8 cellular contexts compared by ENCODE assay signal in genomic region chr17:6444573-6445335, GRCh38. TPM values are rescaled to one million over a fixed set of nuclear protein-coding genes. Genes with fewer than 3 reads are reported as not detected.
A peak's percentile ranks its signal among the peaks of the same experiment; 100 is the strongest.
DNase-seq lines count a peak whose midpoint lies in the region; ATAC-seq, FAIRE-seq and TF ChIP-seq lines count a peak whose summit lies in the region.

No MANE protein-coding gene starts in this region.

- no peak for DNase-seq in heart left ventricle
- no peak for DNase-seq in left ventricle myocardium superior
- DNase-seq in bronchial epithelial cell (ENCODE audit: low read depth), result no peak
- no peak for DNase-seq in mesothelial cell of epicardium (ENCODE audit: low spot score in 2 of 2, unreplicated experiment in 2 of 2)
- DNase-seq in uterus, result no peak
- DNase-seq in T-helper 9 cell, result no peak
- no peak for DNase-seq in stimulated activated CD4-positive, alpha-beta T cell treated with anti-CD3 and anti-CD28 coated beads, Interleukin-4, amount 100 ng/mL, for 1 hour

- H3K27me3 ChIP-seq in heart left ventricle, result peaks cover 0 to 11% (median 3%) of the 10 kb centered on the region in 9 donors
- H3K27me3 ChIP-seq in bronchial epithelial cell (ENCODE audit: control insufficient read depth, insufficient read depth, low read length), result no peaks in the 10 kb centered on the region
- H3K27me3 ChIP-seq in uterus, result no peaks in the 10 kb centered on the region

- TF ChIP-seq CTCF in heart left ventricle (IDR thresholded peaks at IDR 0.05), result no peak
- no peak for TF ChIP-seq CTCF in bronchial epithelial cell (IDR thresholded peaks at IDR 0.05; ENCODE audit: insufficient read depth, low read length, severe bottlenecking)
- TF ChIP-seq CTCF in mesothelial cell of epicardium (IDR thresholded peaks at IDR 0.05; ENCODE audit: unreplicated experiment), result no peak
- no peak for TF ChIP-seq CTCF in uterus (IDR thresholded peaks at IDR 0.05)

- TF ChIP-seq POLR2A in heart left ventricle (IDR thresholded peaks at IDR 0.05) (no peak), uterus (IDR thresholded peaks at IDR 0.05) (no peak)

- H3K4me1 Mint-ChIP-seq in mesothelial cell of epicardium, result peaks cover 9% of the 10 kb centered on the region

- H3K9me3 ChIP-seq in heart left ventricle (peaks cover 0 to 5% (median 0%) of the 10 kb centered on the region in 12 donors), uterus (no peaks in the 10 kb centered on the region)

- FAIRE-seq in bronchial epithelial cell (lab: Jason Lieb, UNC), result no peak

- no peaks in the 10 kb centered on the region for H3K27me3 Mint-ChIP-seq in mesothelial cell of epicardium (ENCODE audit: low read depth)

- H3K36me3 ChIP-seq in heart left ventricle (no peaks in the 10 kb centered on the region), bronchial epithelial cell (ENCODE audit: control insufficient read depth, insufficient read depth, low read length) (peaks cover 2% of the 10 kb centered on the region), uterus (no peaks in the 10 kb centered on the region)

- H3K9me3 Mint-ChIP-seq in mesothelial cell of epicardium, result no peaks in the 10 kb centered on the region

- H3K4me1 ChIP-seq in heart left ventricle (peaks cover 0 to 17% (median 6%) of the 10 kb centered on the region in 12 donors), uterus (no peaks in the 10 kb centered on the region)

- H3K27ac Mint-ChIP-seq in mesothelial cell of epicardium, result peak overlapping the region; percentile 76

- H3K27ac ChIP-seq in heart left ventricle (no peak overlapping the region), uterus (no peak overlapping the region)

- H3K4me3 ChIP-seq in heart left ventricle (peak overlapping the region; percentile 24 to 72 (median 55)), bronchial epithelial cell (ENCODE audit: low read depth, low read length) (peak overlapping the region; percentile 50), uterus (peak overlapping the region; percentile 43)

- ATAC-seq in heart left ventricle (peak in 1 of 4 donors; percentile 3), left ventricle myocardium superior (no peak), GM18502 (IDR thresholded peaks at IDR 0.05; ENCODE audit: poor library complexity, unreplicated experiment) (no peak)

- H3K4me3 Mint-ChIP-seq in mesothelial cell of epicardium, result peak overlapping the region; percentile 90

- peaks cover 9% of the 10 kb centered on the region for H3K36me3 Mint-ChIP-seq in mesothelial cell of epicardium

- intact Hi-C loops in heart left ventricle (cut with DNase I) (no loop called here), left ventricle myocardium superior (cut with micrococcal nuclease) (no loop called here), uterus (cut with DNase I; ENCODE audit: low total_unique reads) (no loop called here)

- WGBS in heart left ventricle, 4 donors, result 27 to 31% (median 29%) methylated on average over 30 to 36 of the region's 36 CpGs

RNA-seq across cellular contexts. Expression of gene PIMREG, which starts 0.5 kb away (rescaled TPM):
- total RNA-seq in heart left ventricle, result 1 to 10 TPM in 2 of 9 donors, under 1 TPM in 3, not detected in 4; 0.35 to 4.6 (median 0.75) TPM
- polyA plus RNA-seq in heart left ventricle, result under 1 TPM in 1 of 2 donors, not detected in 1; 0.21 TPM
- not detected for total RNA-seq in left ventricle myocardium superior
- total RNA-seq in bronchial epithelial cell, result 0.13 and 0.26 TPM in 2 replicates
- total RNA-seq in mesothelial cell of epicardium, result 12.1 to 13.9 TPM (median 12.2 TPM) in 3 replicates
- 10 to 100 TPM in 1 of 4 donors, not detected in 3; 16.0 TPM for total RNA-seq in uterus

RNA-seq across cellular contexts. Expression of gene AIPL1, which starts 9.8 kb away (rescaled TPM):
- total RNA-seq in heart left ventricle (not detected), left ventricle myocardium superior (not detected), bronchial epithelial cell (under 0.01 TPM in 1 of 2 replicates, not detected in the other), mesothelial cell of epicardium (not detected in 3 replicates), uterus (not detected)
- polyA plus RNA-seq in heart left ventricle, result not detected
